11 cellular contexts compared by ENCODE assay signal in the genomic region with DNA sequence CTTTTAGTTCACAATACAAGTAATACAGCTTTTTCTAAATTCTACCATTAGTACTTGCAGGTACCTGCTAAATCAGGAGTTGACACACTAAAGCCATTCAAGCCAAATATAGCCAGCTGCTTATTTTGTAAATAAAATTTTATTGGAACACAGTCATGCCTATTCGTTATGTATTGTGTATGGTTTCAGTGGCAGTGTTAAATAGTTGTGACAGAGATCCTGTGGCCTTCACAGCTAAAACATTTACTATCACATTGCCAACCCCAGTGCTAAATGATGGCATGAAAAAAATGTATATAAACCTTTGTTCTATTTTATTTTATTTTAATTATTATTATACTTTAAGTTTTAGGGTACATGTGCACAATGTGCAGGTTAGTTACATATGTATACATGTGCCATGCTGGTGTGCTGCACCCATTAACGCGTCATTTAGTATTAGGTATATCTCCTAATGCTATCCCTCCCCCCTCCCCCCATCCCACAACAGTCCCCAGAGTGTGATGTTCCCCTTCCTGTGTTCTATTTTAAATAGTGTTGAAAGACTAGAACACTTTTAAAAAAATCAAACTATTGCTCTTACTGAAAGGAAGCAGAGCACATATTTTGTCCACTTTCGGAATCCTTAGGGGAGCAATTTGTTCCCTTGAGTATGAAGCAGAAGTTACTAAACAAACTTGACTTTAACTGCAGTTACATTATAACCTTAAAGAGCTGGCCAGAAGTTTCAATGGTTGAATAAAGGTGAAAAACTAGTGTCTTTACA.
DNase-seq lines count a peak whose midpoint lies in the region; ATAC-seq lines count a peak whose summit lies in the region.
"Had no signal": no experiment of that assay in that cellular context is flagged by ENCODE, and none has a peak within 500 bp of the region (broad histone marks: within the 10 kb centered on the region; RNA-seq: fewer than 3 reads in every experiment).

No MANE protein-coding gene starts in this region.

- ATAC-seq in GM18907 (IDR thresholded peaks at IDR 0.05; ENCODE audit: unreplicated experiment), result peak; percentile 72
- peak; percentile 56 for ATAC-seq in HG02588 (IDR thresholded peaks at IDR 0.05; ENCODE audit: unreplicated experiment)
- peak; percentile 59 to 64 for ATAC-seq in natural killer cell treated with Interleukin-12 subunit alpha and Interleukin-12 subunit beta and Interleukin-15 and Interleukin-18, amount 100 ng/mL, for 72 hours

- no peaks in the 10 kb centered on the region for H3K27me3 Mint-ChIP-seq in natural killer cell treated with Interleukin-12 subunit alpha and Interleukin-12 subunit beta and Interleukin-15 and Interleukin-18, amount 100 ng/mL, for 72 hours
- no peaks in the 10 kb centered on the region for H3K27me3 Mint-ChIP-seq in activated T-helper 1 cell treated with anti-CD3 and anti-CD28 coated beads, Interleukin-12 subunit alpha, Interleukin-12 subunit beta, Interleukin-2, Interleukin-4 antibody, amounts not matched to agents 30 ng/mL and 10 ng/mL and 1 ng/mL, durations not matched to agents 14 hours and 24 hours and 36 hours (ENCODE audit: insufficient read depth)

- DNase-seq in MV-4-11 (lab: John Stamatoyannopoulos, UW) (peak; percentile 45), activated gamma-delta T cell treated with Interleukin-2 at 50 U/mL for 16 hours (no peak), cerebellar nuclear complex (lab: John Stamatoyannopoulos, UW) (no peak)
- DNase-seq in natural killer cell treated with Interleukin-12 subunit alpha and Interleukin-12 subunit beta and Interleukin-15 and Interleukin-18, amount 100 ng/mL, for 72 hours (ENCODE audit: low spot score), result no peak
- no peak for DNase-seq in activated CD8-positive, alpha-beta memory T cell treated with anti-CD3 and anti-CD28 coated beads, Interleukin-2, amount 50 U/mL, for 48 hours
- DNase-seq in activated T-helper 1 cell treated with anti-CD3 and anti-CD28 coated beads, Interleukin-12 subunit alpha, Interleukin-12 subunit beta, Interleukin-2, Interleukin-4 antibody, amounts not matched to agents 30 ng/mL and 10 ng/mL and 1 ng/mL, durations not matched to agents 14 hours and 24 hours and 36 hours (ENCODE audit: low spot score), result no peak
- DNase-seq: activated naive CD4-positive, alpha-beta T cell treated with Interleukin-2 at 50 U/mL for 16 hours; DMS79 treated with DMSO at 0.1 percent for 48 hours; NCI-H82 had no signal

- peaks cover 5% of the 10 kb centered on the region for H3K36me3 Mint-ChIP-seq in natural killer cell treated with Interleukin-12 subunit alpha and Interleukin-12 subunit beta and Interleukin-15 and Interleukin-18, amount 100 ng/mL, for 72 hours
- H3K36me3 Mint-ChIP-seq in activated T-helper 1 cell treated with anti-CD3 and anti-CD28 coated beads, Interleukin-12 subunit alpha, Interleukin-12 subunit beta, Interleukin-2, Interleukin-4 antibody, amounts not matched to agents 30 ng/mL and 10 ng/mL and 1 ng/mL, durations not matched to agents 14 hours and 24 hours and 36 hours (ENCODE audit: low read depth), result peaks cover 2% of the 10 kb centered on the region

- no peaks in the 10 kb centered on the region for H3K9me3 Mint-ChIP-seq in natural killer cell treated with Interleukin-12 subunit alpha and Interleukin-12 subunit beta and Interleukin-15 and Interleukin-18, amount 100 ng/mL, for 72 hours
- no peaks in the 10 kb centered on the region for H3K9me3 Mint-ChIP-seq in activated T-helper 1 cell treated with anti-CD3 and anti-CD28 coated beads, Interleukin-12 subunit alpha, Interleukin-12 subunit beta, Interleukin-2, Interleukin-4 antibody, amounts not matched to agents 30 ng/mL and 10 ng/mL and 1 ng/mL, durations not matched to agents 14 hours and 24 hours and 36 hours

- peak overlapping the region; percentile 57 to 80 for H3K27ac Mint-ChIP-seq in natural killer cell treated with Interleukin-12 subunit alpha and Interleukin-12 subunit beta and Interleukin-15 and Interleukin-18, amount 100 ng/mL, for 72 hours
- no peak overlapping the region for H3K27ac Mint-ChIP-seq in activated T-helper 1 cell treated with anti-CD3 and anti-CD28 coated beads, Interleukin-12 subunit alpha, Interleukin-12 subunit beta, Interleukin-2, Interleukin-4 antibody, amounts not matched to agents 30 ng/mL and 10 ng/mL and 1 ng/mL, durations not matched to agents 14 hours and 24 hours and 36 hours

- H3K4me3 Mint-ChIP-seq in natural killer cell treated with Interleukin-12 subunit alpha and Interleukin-12 subunit beta and Interleukin-15 and Interleukin-18, amount 100 ng/mL, for 72 hours, result peak overlapping the region; percentile 67
- no peak overlapping the region for H3K4me3 Mint-ChIP-seq in activated T-helper 1 cell treated with anti-CD3 and anti-CD28 coated beads, Interleukin-12 subunit alpha, Interleukin-12 subunit beta, Interleukin-2, Interleukin-4 antibody, amounts not matched to agents 30 ng/mL and 10 ng/mL and 1 ng/mL, durations not matched to agents 14 hours and 24 hours and 36 hours

- peaks cover 29 to 30% of the 10 kb centered on the region in 2 donors for H3K4me1 Mint-ChIP-seq in natural killer cell treated with Interleukin-12 subunit alpha and Interleukin-12 subunit beta and Interleukin-15 and Interleukin-18, amount 100 ng/mL, for 72 hours (ENCODE audit: low read depth in 2 of 2)
- H3K4me1 Mint-ChIP-seq in activated T-helper 1 cell treated with anti-CD3 and anti-CD28 coated beads, Interleukin-12 subunit alpha, Interleukin-12 subunit beta, Interleukin-2, Interleukin-4 antibody, amounts not matched to agents 30 ng/mL and 10 ng/mL and 1 ng/mL, durations not matched to agents 14 hours and 24 hours and 36 hours (ENCODE audit: low read depth), result peaks cover 19% of the 10 kb centered on the region

- intact Hi-C loops in activated T-helper 1 cell treated with anti-CD3 and anti-CD28 coated beads, Interleukin-12 subunit alpha, Interleukin-12 subunit beta, Interleukin-2, Interleukin-4 antibody, amounts not matched to agents 30 ng/mL and 10 ng/mL and 1 ng/mL, durations not matched to agents 14 hours and 24 hours and 36 hours (cut with micrococcal nuclease), result no loop called here
